In genomic region chrY:16101815-16102214, GRCh38 we compare ENCODE assay signal across 30 cellular contexts.
"Had no signal": no experiment of that assay in that cellular context is flagged by ENCODE, and none has a peak within 500 bp of the region (broad histone marks: within the 10 kb centered on the region; RNA-seq: fewer than 3 reads in every experiment).

No MANE protein-coding gene starts in this region.

- H3K4me1 Mint-ChIP-seq: activated CD8-positive, alpha-beta memory T cell treated with anti-CD3 and anti-CD28 coated beads, Interleukin-2, amount 10 ng/mL, durations not matched to agents 7 days and 5 days; activated naive CD4-positive, alpha-beta T cell treated with anti-CD3 and anti-CD28 coated beads, Interleukin-2, amount 50 U/mL, for 24 hours; activated naive CD8-positive, alpha-beta T cell treated with anti-CD3 and anti-CD28 coated beads, Interleukin-2, amount 50 U/mL, for 24 hours; mesothelial cell of epicardium; naive B cell; nephron progenitor cell; T-helper 17 cell had no signal

- H3K36me3 ChIP-seq: left lung, ovary, vagina had no signal

- H3K27me3 Mint-ChIP-seq: activated CD8-positive, alpha-beta memory T cell treated with anti-CD3 and anti-CD28 coated beads, Interleukin-2, amount 10 ng/mL, durations not matched to agents 7 days and 5 days; activated naive CD4-positive, alpha-beta T cell treated with anti-CD3 and anti-CD28 coated beads, Interleukin-2, amount 50 U/mL, for 24 hours; activated naive CD8-positive, alpha-beta T cell treated with anti-CD3 and anti-CD28 coated beads, Interleukin-2, amount 50 U/mL, for 24 hours; naive B cell; progenitor cell of endocrine pancreas; stimulated activated naive CD8-positive, alpha-beta T cell treated with anti-CD3 and anti-CD28 coated beads, Interleukin-15, Interleukin-2, amounts not matched to agents 100 ng/mL and 50 ng/mL, for 24 hours; T-helper 17 cell; type B pancreatic cell had no signal

- H3K9me3 Mint-ChIP-seq: activated naive CD4-positive, alpha-beta T cell treated with anti-CD3 and anti-CD28 coated beads, Interleukin-2, amount 50 U/mL, for 24 hours; activated naive CD8-positive, alpha-beta T cell treated with anti-CD3 and anti-CD28 coated beads, Interleukin-2, amount 50 U/mL, for 24 hours; mesothelial cell of epicardium; nephron progenitor cell; stimulated activated naive CD8-positive, alpha-beta T cell treated with anti-CD3 and anti-CD28 coated beads, Interleukin-15, Interleukin-2, amounts not matched to agents 100 ng/mL and 50 ng/mL, for 24 hours; type B pancreatic cell had no signal

- H3K36me3 Mint-ChIP-seq: activated CD8-positive, alpha-beta memory T cell treated with anti-CD3 and anti-CD28 coated beads, Interleukin-2, amount 10 ng/mL, durations not matched to agents 7 days and 5 days; activated naive CD4-positive, alpha-beta T cell treated with anti-CD3 and anti-CD28 coated beads, Interleukin-2, amount 50 U/mL, for 24 hours; mesothelial cell of epicardium; naive B cell; type B pancreatic cell had no signal

- DNase-seq: activated CD4-positive, alpha-beta T cell treated with anti-CD3 and anti-CD28 coated beads for 1 hour; activated CD4-positive, alpha-beta T cell treated with anti-CD3 and anti-CD28 coated beads, Interleukin-2, amount 50 U/mL, for 1 hour; activated CD8-positive, alpha-beta memory T cell treated with anti-CD3 and anti-CD28 coated beads, Interleukin-2, amount 10 ng/mL, durations not matched to agents 7 days and 5 days; activated CD8-positive, alpha-beta T cell treated with anti-CD3 and anti-CD28 coated beads, Interleukin-2, amount 10 ng/mL, durations not matched to agents 7 days and 5 days; activated naive CD8-positive, alpha-beta T cell treated with anti-CD3 and anti-CD28 coated beads, Interleukin-2, amount 50 U/mL, for 24 hours; activated T-cell treated with anti-CD3 and anti-CD28 coated beads, Interleukin-2, amount 50 U/mL, for 48 hours; amygdala; caudate nucleus; left lung; naive B cell; nephron progenitor cell; ovary; retina; stimulated activated CD4-positive, alpha-beta T cell treated with anti-CD3 and anti-CD28 coated beads, Interleukin-12 subunit alpha, Interleukin-12 subunit beta, amount 100 ng/mL, for 4 hours; stimulated activated CD4-positive, alpha-beta T cell treated with anti-CD3 and anti-CD28 coated beads, Interleukin-4, amount 100 ng/mL, for 1 hour; T-helper 17 cell; T1000 had no signal

- H3K9me3 ChIP-seq: ovary, vagina had no signal

- ATAC-seq: activated CD8-positive, alpha-beta memory T cell treated with anti-CD3 and anti-CD28 coated beads, Interleukin-2, amount 10 ng/mL, durations not matched to agents 7 days and 5 days; activated CD8-positive, alpha-beta T cell treated with anti-CD3 and anti-CD28 coated beads, Interleukin-2, amount 10 ng/mL, durations not matched to agents 7 days and 5 days; activated naive CD8-positive, alpha-beta T cell treated with anti-CD3 and anti-CD28 coated beads, Interleukin-2, amount 50 U/mL, for 24 hours; left lung; sciatic nerve; T-helper 17 cell had no signal

- H3K4me3 Mint-ChIP-seq: activated CD8-positive, alpha-beta memory T cell treated with anti-CD3 and anti-CD28 coated beads, Interleukin-2, amount 10 ng/mL, durations not matched to agents 7 days and 5 days; activated CD8-positive, alpha-beta T cell treated with anti-CD3 and anti-CD28 coated beads, Interleukin-2, amount 10 ng/mL, durations not matched to agents 7 days and 5 days; activated naive CD4-positive, alpha-beta T cell treated with anti-CD3 and anti-CD28 coated beads, Interleukin-2, amount 50 U/mL, for 24 hours; activated naive CD8-positive, alpha-beta T cell treated with anti-CD3 and anti-CD28 coated beads, Interleukin-2, amount 50 U/mL, for 24 hours; mesothelial cell of epicardium; naive B cell; nephron progenitor cell; stimulated activated naive CD8-positive, alpha-beta T cell treated with anti-CD3 and anti-CD28 coated beads, Interleukin-15, Interleukin-2, amounts not matched to agents 100 ng/mL and 50 ng/mL, for 24 hours; T-helper 17 cell; type B pancreatic cell had no signal

- H3K4me1 ChIP-seq: left lung, vagina had no signal

- H3K4me3 ChIP-seq: left lung, lung, ovary, skin epidermis, vagina had no signal

- H3K27ac ChIP-seq: epithelial cell of prostate, left lung, ovary, skin epidermis, vagina had no signal

- H3K27ac Mint-ChIP-seq: activated CD8-positive, alpha-beta memory T cell treated with anti-CD3 and anti-CD28 coated beads, Interleukin-2, amount 10 ng/mL, durations not matched to agents 7 days and 5 days; activated CD8-positive, alpha-beta T cell treated with anti-CD3 and anti-CD28 coated beads, Interleukin-2, amount 10 ng/mL, durations not matched to agents 7 days and 5 days; activated naive CD4-positive, alpha-beta T cell treated with anti-CD3 and anti-CD28 coated beads, Interleukin-2, amount 50 U/mL, for 24 hours; activated naive CD8-positive, alpha-beta T cell treated with anti-CD3 and anti-CD28 coated beads, Interleukin-2, amount 50 U/mL, for 24 hours; activated T-helper 2 cell treated with anti-CD3 and anti-CD28 coated beads, Interferon-gamma antibody, Interleukin-2, Interleukin-4, amounts not matched to agents 10 μg/mL and 5 μg/mL and 100 μg/mL, durations not matched to agents 14 hours and 24 hours and 36 hours; mesothelial cell of epicardium; naive B cell; nephron progenitor cell; progenitor cell of endocrine pancreas; stimulated activated naive CD8-positive, alpha-beta T cell treated with anti-CD3 and anti-CD28 coated beads, Interleukin-15, Interleukin-2, amounts not matched to agents 100 ng/mL and 50 ng/mL, for 24 hours; T-helper 17 cell; type B pancreatic cell had no signal

- FAIRE-seq: frontal cortex, keratinocyte had no signal

- H3K27me3 ChIP-seq: left lung, ovary, vagina had no signal
